In genomic region chr18:51088410-51088809, GRCh38 we compare ENCODE assay signal across 22 cellular contexts.
"Had no signal": no experiment of that assay in that cellular context is flagged by ENCODE, and none has a peak within 500 bp of the region (broad histone marks: within the 10 kb centered on the region; RNA-seq: fewer than 3 reads in every experiment).

No MANE protein-coding gene starts in this region.

- DNase-seq: hypothalamus; immature natural killer cell; islet precursor cell; left ventricle myocardium inferior; mesendoderm; naive thymus-derived CD4-positive, alpha-beta T cell; ovary; stimulated activated CD4-positive, alpha-beta T cell treated with anti-CD3 and anti-CD28 coated beads, Interleukin-12 subunit alpha, Interleukin-12 subunit beta, amount 100 ng/mL, for 4 hours; stimulated activated CD4-positive, alpha-beta T cell treated with anti-CD3 and anti-CD28 coated beads, Interleukin-15, amount 100 ng/mL, for 24 hours; stimulated activated CD4-positive, alpha-beta T cell treated with anti-CD3 and anti-CD28 coated beads, Interleukin-2, amount 100 ng/mL, for 24 hours; stimulated activated CD4-positive, alpha-beta T cell treated with anti-CD3 and anti-CD28 coated beads, Interleukin-4, amount 100 ng/mL, for 1 hour; stimulated activated naive B cell treated with anti-CD40 and anti-IgM and Interleukin-4, amounts not matched to agents 10 μg/mL and 1 μg/mL and 100 μg/mL, for 72 hours; stimulated activated naive CD8-positive, alpha-beta T cell treated with anti-CD3 and anti-CD28 coated beads, Interleukin-15, Interleukin-2, amounts not matched to agents 100 U/mL and 50 U/mL, for 24 hours; stomach; testis; thyroid gland; transverse colon; upper lobe of left lung had no signal

- H3K27ac Mint-ChIP-seq: immature natural killer cell; mesothelial cell of epicardium; natural killer cell treated with Interleukin-12 subunit alpha and Interleukin-12 subunit beta and Interleukin-15 and Interleukin-18, amount 100 ng/mL, for 72 hours; progenitor cell of endocrine pancreas; stimulated activated naive B cell treated with anti-CD40 and anti-IgM and Interleukin-4, amounts not matched to agents 10 μg/mL and 1 μg/mL and 100 μg/mL, for 72 hours had no signal

- H3K4me3 Mint-ChIP-seq: immature natural killer cell; mesothelial cell of epicardium; naive thymus-derived CD4-positive, alpha-beta T cell; natural killer cell treated with Interleukin-12 subunit alpha and Interleukin-12 subunit beta and Interleukin-15 and Interleukin-18, amount 100 ng/mL, for 72 hours; stimulated activated naive B cell treated with anti-CD40 and anti-IgM and Interleukin-4, amounts not matched to agents 10 μg/mL and 1 μg/mL and 100 μg/mL, for 72 hours had no signal

- H3K4me1 Mint-ChIP-seq: immature natural killer cell, mesothelial cell of epicardium had no signal

- H3K27me3 Mint-ChIP-seq: naive thymus-derived CD4-positive, alpha-beta T cell; natural killer cell treated with Interleukin-12 subunit alpha and Interleukin-12 subunit beta and Interleukin-15 and Interleukin-18, amount 100 ng/mL, for 72 hours; progenitor cell of endocrine pancreas; stimulated activated naive B cell treated with anti-CD40 and anti-IgM and Interleukin-4, amounts not matched to agents 10 μg/mL and 1 μg/mL and 100 μg/mL, for 72 hours had no signal

- ATAC-seq: naive thymus-derived CD4-positive, alpha-beta T cell; natural killer cell treated with Interleukin-12 subunit alpha and Interleukin-12 subunit beta and Interleukin-15 and Interleukin-18, amount 100 ng/mL, for 72 hours; sciatic nerve; stimulated activated naive B cell treated with anti-CD40 and anti-IgM and Interleukin-4, amounts not matched to agents 10 μg/mL and 1 μg/mL and 100 μg/mL, for 72 hours; stimulated activated naive CD8-positive, alpha-beta T cell treated with anti-CD3 and anti-CD28 coated beads, Interleukin-15, Interleukin-2, amounts not matched to agents 100 U/mL and 50 U/mL, for 24 hours had no signal
